ENCODE assay signal across 14 cellular contexts in genomic region chr2:240775911-240776310, GRCh38.
"Had no signal": no experiment of that assay in that cellular context is flagged by ENCODE, and none has a peak within 500 bp of the region (broad histone marks: within the 10 kb centered on the region; RNA-seq: fewer than 3 reads in every experiment).

No MANE protein-coding gene starts in this region.

- H3K9me3 Mint-ChIP-seq: activated naive CD4-positive, alpha-beta T cell treated with anti-CD3 and anti-CD28 coated beads, Interleukin-2, amount 50 U/mL, for 72 hours; endodermal cell had no signal

- H3K9me3 ChIP-seq: breast epithelium had no signal

- H3K27ac ChIP-seq: breast epithelium had no signal

- H3K4me1 Mint-ChIP-seq: endodermal cell had no signal

- H3K27me3 Mint-ChIP-seq: progenitor cell of endocrine pancreas had no signal

- H3K4me3 ChIP-seq: breast epithelium had no signal

- ATAC-seq: activated naive CD4-positive, alpha-beta T cell treated with anti-CD3 and anti-CD28 coated beads, Interleukin-2, amount 50 U/mL, for 72 hours; sciatic nerve had no signal

- H3K36me3 Mint-ChIP-seq: activated naive CD4-positive, alpha-beta T cell treated with anti-CD3 and anti-CD28 coated beads, Interleukin-2, amount 50 U/mL, for 72 hours had no signal

- H3K27ac Mint-ChIP-seq: activated naive CD4-positive, alpha-beta T cell treated with anti-CD3 and anti-CD28 coated beads, Interleukin-2, amount 50 U/mL, for 72 hours; endodermal cell had no signal

- H3K36me3 ChIP-seq: breast epithelium had no signal

- DNase-seq: activated CD4-positive, alpha-beta T cell treated with anti-CD3 and anti-CD28 coated beads, Interleukin-2, amount 50 U/mL, for 4 hours; activated CD4-positive, CD25-positive, alpha-beta regulatory T cell treated with anti-CD3 and anti-CD28 coated beads, Interleukin-2, amount 50 U/mL, for 72 hours; activated T-cell treated with anti-CD3 and anti-CD28 coated beads, Interleukin-2, amount 50 U/mL, for 1 hour; endodermal cell; erythroblast; mesenchymal stem cell; stimulated activated CD4-positive, alpha-beta T cell treated with anti-CD3 and anti-CD28 coated beads, Interleukin-2, amount 100 ng/mL, for 48 hours; stimulated activated naive CD4-positive, alpha-beta T cell treated with Interleukin-2 at 50 U/mL for 16 hours; SW 1271; T-helper 9 cell had no signal

- H3K4me1 ChIP-seq: breast epithelium had no signal

- H3K4me3 Mint-ChIP-seq: endodermal cell had no signal
